In the genomic region with DNA sequence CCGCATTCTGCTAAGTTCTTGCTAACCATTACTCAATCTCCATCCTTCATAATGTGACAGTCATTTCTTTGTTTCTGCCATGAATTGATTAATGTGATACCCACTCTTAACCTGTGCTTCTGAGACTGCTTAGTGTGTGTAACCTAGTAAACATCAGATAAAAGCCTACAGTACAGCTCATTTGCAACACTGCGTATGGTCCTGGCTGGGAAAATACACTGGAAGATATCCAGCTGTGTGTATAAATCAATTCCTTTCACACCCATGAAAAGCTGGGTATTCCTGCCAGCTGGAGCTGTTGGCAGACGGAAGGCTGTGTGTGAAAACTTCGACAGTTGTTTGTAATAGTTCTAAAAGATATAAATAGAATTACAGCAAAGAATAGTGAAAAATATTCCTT, we compare ENCODE assay signal across 20 cellular contexts.
DNase-seq lines count a peak whose midpoint lies in the region; ATAC-seq and TF ChIP-seq lines count a peak whose summit lies in the region.
"Had no signal": no experiment of that assay in that cellular context is flagged by ENCODE, and none has a peak within 500 bp of the region (broad histone marks: within the 10 kb centered on the region; RNA-seq: fewer than 3 reads in every experiment).

No MANE protein-coding gene starts in this region.

- no peaks in the 10 kb centered on the region for H3K36me3 ChIP-seq in MM.1S (replicated peaks; ENCODE audit: insufficient read depth, low read length)
- H3K36me3 ChIP-seq: adrenal gland, heart right ventricle, transverse colon had no signal

- peaks cover 10 to 13% of the 10 kb centered on the region in 2 donors for H3K9me3 Mint-ChIP-seq in activated naive CD4-positive, alpha-beta T cell treated with anti-CD3 and anti-CD28 coated beads, Interleukin-2, amount 50 U/mL, for 72 hours

- H3K36me3 Mint-ChIP-seq in activated naive CD4-positive, alpha-beta T cell treated with anti-CD3 and anti-CD28 coated beads, Interleukin-2, amount 50 U/mL, for 72 hours, result no peaks in the 10 kb centered on the region
- H3K36me3 Mint-ChIP-seq: CD4-positive, alpha-beta memory T cell; naive thymus-derived CD4-positive, alpha-beta T cell had no signal

- H3K4me3 ChIP-seq in MM.1S (ENCODE audit: low read length), result no peak overlapping the region
- H3K4me3 ChIP-seq: adrenal gland, heart right ventricle, transverse colon had no signal

- H3K27ac Mint-ChIP-seq in activated naive CD4-positive, alpha-beta T cell treated with anti-CD3 and anti-CD28 coated beads, Interleukin-2, amount 50 U/mL, for 72 hours, result no peak overlapping the region
- H3K27ac Mint-ChIP-seq: activated T-cell treated with anti-CD3 and anti-CD28 coated beads, Interleukin-2, amount 50 U/mL, for 24 hours; naive thymus-derived CD4-positive, alpha-beta T cell; T-helper 2 cell treated with Interferon-gamma antibody and Interleukin-4, amounts not matched to agents 5 μg/mL and 100 μg/mL, for 36 hours had no signal

- no peaks in the 10 kb centered on the region for H3K9me2 ChIP-seq in MM.1S (replicated peaks; ENCODE audit: insufficient read depth, low read length)

- no peak overlapping the region for H3K4me2 ChIP-seq in MM.1S (ENCODE audit: low read depth, low read length)

- H3K27ac ChIP-seq in substantia nigra (ENCODE audit: low read depth, low read length, poor library complexity, severe bottlenecking) (peak overlapping the region; percentile 32), MM.1S (ENCODE audit: low read length) (no peak overlapping the region)
- H3K27ac ChIP-seq: 22Rv1, adrenal gland, heart right ventricle, RWPE1, transverse colon had no signal

- no peaks in the 10 kb centered on the region for H3F3A ChIP-seq in MM.1S (ENCODE audit: insufficient read depth, low read length)

- no peaks in the 10 kb centered on the region for H3K9me3 ChIP-seq in MM.1S (replicated peaks; ENCODE audit: insufficient read depth, low read length)
- H3K9me3 ChIP-seq: adrenal gland, transverse colon had no signal

- DNase-seq in NCI-H1436 (lab: John Stamatoyannopoulos, UW) (peak; percentile 1), NCI-H1436 treated with DMSO at 0.1 percent for 48 hours (lab: John Stamatoyannopoulos, UW) (no peak), NCI-H2171 (lab: John Stamatoyannopoulos, UW) (peak; percentile 28), globus pallidus (ENCODE audit: low spot score) (peak; percentile 80), substantia nigra (lab: John Stamatoyannopoulos, UW) (peak in 15 of 49 donors; percentile 0 to 30 (median 5)), MM.1S (no peak)
- no peak for DNase-seq in activated CD8-positive, alpha-beta memory T cell treated with anti-CD3 and anti-CD28 coated beads for 24 hours
- DNase-seq in activated naive CD4-positive, alpha-beta T cell treated with anti-CD3 and anti-CD28 coated beads, Interleukin-2, amount 50 U/mL, for 72 hours (ENCODE audit: low spot score in 2 of 2), result no peak
- DNase-seq: activated T-cell treated with anti-CD3 and anti-CD28 coated beads, Interleukin-2, amount 50 U/mL, for 24 hours; CD4-positive, alpha-beta memory T cell; heart right ventricle; kidney glomerular epithelial cell; naive thymus-derived CD4-positive, alpha-beta T cell; NCI-H526; stimulated activated CD4-positive, alpha-beta T cell treated with anti-CD3 and anti-CD28 coated beads, Interleukin-1b, Interleukin-23, amount 100 ng/mL, for 48 hours; transverse colon had no signal

- no peak overlapping the region for H3K9ac ChIP-seq in MM.1S (ENCODE audit: low read length)

- no peaks in the 10 kb centered on the region for H3K27me3 ChIP-seq in MM.1S (replicated peaks; ENCODE audit: insufficient read depth, low read length)
- H3K27me3 ChIP-seq: adrenal gland, heart right ventricle, transverse colon had no signal

- H3K79me2 ChIP-seq in MM.1S (ENCODE audit: low read length), result no peaks in the 10 kb centered on the region

- H3K4me1 ChIP-seq in MM.1S (ENCODE audit: low read length), result no peaks in the 10 kb centered on the region
- H3K4me1 ChIP-seq: adrenal gland, transverse colon had no signal

- ATAC-seq in activated naive CD4-positive, alpha-beta T cell treated with anti-CD3 and anti-CD28 coated beads, Interleukin-2, amount 50 U/mL, for 72 hours, result no peak
- ATAC-seq: naive thymus-derived CD4-positive, alpha-beta T cell had no signal

- TF ChIP-seq CTCF in MM.1S (IDR thresholded peaks at IDR 0.05; ENCODE audit: low read length), result no peak

- no peaks in the 10 kb centered on the region for H4K20me1 ChIP-seq in MM.1S (ENCODE audit: insufficient read depth, low read length)

- no peak overlapping the region for H2AFZ ChIP-seq in MM.1S (ENCODE audit: low read length)

Comparison
In these comparisons a context has a peak if more than half of its experiments do, and no peak if none do; other contexts are left out.
1. DNase-seq: peak in NCI-H1436 (single experiment), NCI-H2171 (single experiment) and globus pallidus (single experiment); none in NCI-H1436 treated with DMSO at 0.1 percent for 48 hours (single experiment), MM.1S (single experiment), activated CD8-positive, alpha-beta memory T cell treated with anti-CD3 and anti-CD28 coated beads for 24 hours (single experiment) and activated naive CD4-positive, alpha-beta T cell treated with anti-CD3 and anti-CD28 coated beads, Interleukin-2, amount 50 U/mL, for 72 hours (0 of 2).